Comparison of ENCODE assay signal across 21 cellular contexts in genomic region chr19:11223208-11223607, GRCh38. TPM values are rescaled to one million over a fixed set of nuclear protein-coding genes. Genes with fewer than 3 reads are reported as not detected.
DNase-seq lines count a peak whose midpoint lies in the region; ATAC-seq, FAIRE-seq and TF ChIP-seq lines count a peak whose summit lies in the region.
"Had no signal": no experiment of that assay in that cellular context is flagged by ENCODE, and none has a peak within 500 bp of the region (broad histone marks: within the 10 kb centered on the region; RNA-seq: fewer than 3 reads in every experiment).

No MANE protein-coding gene starts in this region.

- POLR2A ChIA-PET in SK-N-SH (lab: Yijun Ruan, JAX) (interaction anchor here (0.6 kb wide), 1 partner anchor 20 kb away, joined by 3 read pairs; no protein-coding TSS in a partner anchor), Panc1 (lab: Charles Lee) (no interaction called here), HepG2 (lab: Yijun Ruan, JAX) (interaction anchor here (1.2 kb wide), 1 partner anchor 10 kb away, joined by 3 read pairs; no protein-coding TSS in a partner anchor), HEK293T (lab: Yijun Ruan, JAX) (no interaction called here)

- peaks cover 2% of the 10 kb centered on the region; the same call in 1 of the 3 replicates for H3K4me1 Mint-ChIP-seq in GM23338

- FAIRE-seq in HepG2 (lab: Jason Lieb, UNC): no peak
- FAIRE-seq: G401.6, GM12891, GM19239, H1, HTR-8/SVneo had no signal

- H3K27me3 ChIP-seq in SK-N-SH (ENCODE audit: insufficient read depth) (no peaks in the 10 kb centered on the region), Panc1 (ENCODE audit: control insufficient read depth, insufficient read depth, low read length) (no peaks in the 10 kb centered on the region), HepG2 (ENCODE audit: control insufficient read depth in 1 of 2, insufficient read depth in 2 of 2, low read length in 2 of 2) (no peaks in the 10 kb centered on the region), GM23338 (ENCODE audit: insufficient read depth) (no peaks in the 10 kb centered on the region)
- H3K27me3 ChIP-seq: BLaER1 treated with 17β-estradiol and CSF1 and Interleukin-3, amounts not matched to agents 10 nM and 100 nM had no signal

- in situ Hi-C loops in Panc1 (cut with HindIII; ENCODE audit: low pct_unique_long_range_greater_than_20kb, low sequenced_read_pairs) (no loop called here), HepG2 (cut with HindIII; ENCODE audit: extremely low pct_ligation_motif_present, low pct_unique_long_range_greater_than_20kb) (no loop called here)

- H3K27ac ChIP-seq in SK-N-SH (ENCODE audit: low read depth in 2 of 2, low read length in 1 of 2) (no peak overlapping the region), Panc1 (ENCODE audit: low read length) (no peak overlapping the region), HepG2 (ENCODE audit: extremely low read length, insufficient read depth, low read length) (no peak overlapping the region), GM23338 (ENCODE audit: low read depth) (no peak overlapping the region)
- H3K27ac ChIP-seq: BLaER1 treated with 17β-estradiol and CSF1 and Interleukin-3, amounts not matched to agents 10 nM and 100 nM had no signal

- no peak for TF ChIP-seq EP300 in SK-N-SH (IDR thresholded peaks at IDR 0.05; ENCODE audit: borderline replicate concordance in 1 of 2, low read depth in 1 of 2, low read length in 1 of 2)
- TF ChIP-seq EP300 in HepG2 (IDR thresholded peaks at IDR 0.05; ENCODE audit: low read depth in 2 of 2, low read length in 2 of 2): no peak
- TF ChIP-seq EP300 in HepG2 (CRISPR knock-in tag; IDR thresholded peaks at IDR 0.05; ENCODE audit: borderline replicate concordance): no peak

- 96% methylated on average over 3 of the region's 3 CpGs for WGBS in SK-N-SH (ENCODE audit: low lambda C conversion rate)
- 93% methylated on average over 3 of the region's 3 CpGs for whole genome bisulfite sequencing in HepG2 (ENCODE audit: low lambda C conversion rate)

- H3K27ac Mint-ChIP-seq in GM23338: no peak overlapping the region
- H3K27ac Mint-ChIP-seq: CD4-positive, CD25-positive, alpha-beta regulatory T cell had no signal

- no peak overlapping the region for H2AFZ ChIP-seq in SK-N-SH (ENCODE audit: low read depth)
- H2AFZ ChIP-seq in HepG2 (ENCODE audit: low read length): no peak overlapping the region
- H2AFZ ChIP-seq in GM23338: no peak overlapping the region

- H3K4me3 ChIP-seq in SK-N-SH (ENCODE audit: low read depth in 2 of 2, low read length in 1 of 2) (no peak overlapping the region), Panc1 (ENCODE audit: low read depth in 2 of 2, low read length in 2 of 2) (no peak overlapping the region), HepG2 (replicated peaks in 1 of 3; ENCODE audit: insufficient read depth in 1 of 3, low read depth in 2 of 3, low read length in 3 of 3) (no peak overlapping the region), GM23338 (no peak overlapping the region)
- H3K4me3 ChIP-seq: BLaER1 treated with 17β-estradiol and CSF1 and Interleukin-3, amounts not matched to agents 10 nM and 100 nM; HAP-1 had no signal

- DNase-seq in SK-N-SH (no peak), Panc1 (ENCODE audit: low read depth, low spot score) (no peak), HepG2 (ENCODE audit: low spot score) (no peak), HEK293T (ENCODE audit: extremely low spot score) (no peak), GM23338 (ENCODE audit: low spot score) (no peak), HCEC 1CT (no peak)
- DNase-seq: ACHN; Calu3; CD4-positive, CD25-positive, alpha-beta regulatory T cell; DMS153; DMS79 treated with DMSO at 0.1 percent for 48 hours; EL had no signal

- no peak for TF ChIP-seq POLR2A in HepG2 (IDR thresholded peaks at IDR 0.05; ENCODE audit: insufficient read depth in 1 of 2, low read depth in 2 of 2, low read length in 2 of 2)

- peaks cover 48% of the 10 kb centered on the region for H3K36me3 Mint-ChIP-seq in GM23338 (ENCODE audit: low read depth)

- CTCF ChIA-PET in SK-N-SH (lab: Yijun Ruan, JAX): interaction anchor here (0.7 to 1.2 kb wide), 3 partner anchors 19 to 97 kb away, joined by 3 to 4 read pairs (median 3); no protein-coding TSS in a partner anchor
- CTCF ChIA-PET in Panc1 (lab: Charles Lee): interaction anchor here (0.7 kb wide), 1 partner anchor 487 kb away, joined by 3 read pairs; no protein-coding TSS in a partner anchor
- CTCF ChIA-PET in HepG2 (lab: Yijun Ruan, JAX; ENCODE audit: low intra/inter-chr PET ratio, low total read pairs): no interaction called here
- CTCF ChIA-PET in HEK293T (lab: Yijun Ruan, JAX): no interaction called here

- H3K9ac ChIP-seq in SK-N-SH (no peak overlapping the region), HepG2 (ENCODE audit: insufficient read depth, low read depth, low read length) (no peak overlapping the region)
- H3K9ac ChIP-seq: BLaER1 treated with 17β-estradiol and CSF1 and Interleukin-3, amounts not matched to agents 10 nM and 100 nM had no signal

- H3K27me3 Mint-ChIP-seq in GM23338 (ENCODE audit: insufficient read depth, low read depth, poor library complexity): peaks cover 9% of the 10 kb centered on the region
- H3K27me3 Mint-ChIP-seq: CD4-positive, CD25-positive, alpha-beta regulatory T cell had no signal

- H3F3A ChIP-seq in SK-N-SH (replicated peaks; ENCODE audit: insufficient read depth) (peaks cover 3% of the 10 kb centered on the region), GM23338 (replicated peaks; ENCODE audit: low read depth) (peaks cover 7% of the 10 kb centered on the region)

- ATAC-seq in SK-N-SH treated with all-trans-retinoic acid at 6 μM for 48 hours (no peak), Panc1 (peak; percentile 44; the same call in 1 of the 2 replicates), HepG2 (no peak), GM23338 (no peak)

- H3K4me2 ChIP-seq in SK-N-SH (no peak overlapping the region), HepG2 (ENCODE audit: low read depth, low read length) (no peak overlapping the region), GM23338 (no peak overlapping the region)
- H3K4me2 ChIP-seq: BLaER1 treated with 17β-estradiol and CSF1 and Interleukin-3, amounts not matched to agents 10 nM and 100 nM had no signal

- BruUV-seq in Panc1 (replicated peaks; lab: Mats Ljungman, UMichigan): no TSS peak
- BruUV-seq in HepG2 (replicated peaks; lab: Mats Ljungman, UMichigan): no TSS peak

- H3K9me2 ChIP-seq in SK-N-SH (no peaks in the 10 kb centered on the region), GM23338 (ENCODE audit: insufficient read depth) (no peaks in the 10 kb centered on the region)

- intact Hi-C loops in Panc1 (cut with micrococcal nuclease; ENCODE audit: unreplicated experiment) (no loop called here), HepG2 (cut with micrococcal nuclease; ENCODE audit: unreplicated experiment) (no loop called here)

- H4K20me1 ChIP-seq in SK-N-SH (ENCODE audit: insufficient read depth) (no peaks in the 10 kb centered on the region), HepG2 (ENCODE audit: insufficient read depth, low read length) (no peaks in the 10 kb centered on the region), GM23338 (replicated peaks; ENCODE audit: insufficient read depth) (no peaks in the 10 kb centered on the region; the same call in 1 of the 2 replicates)
- H4K20me1 ChIP-seq: BLaER1 treated with 17β-estradiol and CSF1 and Interleukin-3, amounts not matched to agents 10 nM and 100 nM had no signal

- TF ChIP-seq CTCF in SK-N-SH (IDR thresholded peaks at IDR 0.05) (no peak), Panc1 (IDR thresholded peaks at IDR 0.05) (no peak), HepG2 (CRISPR knock-in tag; IDR thresholded peaks at IDR 0.05) (no peak), GM23338 (conservative IDR thresholded peaks at IDR 0.05; ENCODE audit: low read depth in 2 of 2) (no peak)

- TF ChIP-seq RAD21 in SK-N-SH (IDR thresholded peaks at IDR 0.05; ENCODE audit: low read length) (no peak), HepG2 (CRISPR knock-in tag; IDR thresholded peaks at IDR 0.05) (no peak)

- H3K36me3 ChIP-seq in SK-N-SH (replicated peaks in 1 of 2; ENCODE audit: control insufficient read depth in 1 of 2, insufficient read depth in 2 of 2, low read length in 1 of 2) (peaks cover 5 to 25% of the 10 kb centered on the region in 2 experiments), Panc1 (ENCODE audit: control insufficient read depth, insufficient read depth, low read length) (no peaks in the 10 kb centered on the region), HepG2 (replicated peaks in 1 of 2; ENCODE audit: control insufficient read depth in 1 of 2, insufficient read depth in 2 of 2, low read length in 2 of 2) (peaks cover 7 to 24% of the 10 kb centered on the region in 2 experiments; a peak in 4 of 5 replicates), GM23338 (ENCODE audit: insufficient read depth) (peaks cover 10% of the 10 kb centered on the region)

- H3K9me3 ChIP-seq in SK-N-SH: no peaks in the 10 kb centered on the region; the same call in 1 of the 2 replicates
- H3K9me3 ChIP-seq in Panc1 (ENCODE audit: control insufficient read depth, insufficient read depth, low read depth, low read length): peaks cover 5% of the 10 kb centered on the region; the same call in 1 of the 2 replicates
- no peaks in the 10 kb centered on the region for H3K9me3 ChIP-seq in HepG2 (ENCODE audit: low read length)

- no peaks in the 10 kb centered on the region for H3K4me1 ChIP-seq in SK-N-SH (ENCODE audit: control insufficient read depth in 1 of 2, insufficient read depth in 2 of 2, low read depth in 1 of 2, low read length in 1 of 2)
- no peaks in the 10 kb centered on the region for H3K4me1 ChIP-seq in Panc1 (ENCODE audit: control insufficient read depth, insufficient read depth, low read length)
- H3K4me1 ChIP-seq in HepG2 (ENCODE audit: insufficient read depth, low read length): no peaks in the 10 kb centered on the region
- H3K4me1 ChIP-seq in GM23338 (ENCODE audit: insufficient read depth): 0 out of 2 replicates have a peak, but pooled peaks cover 3% of the 10 kb centered on the region
- H3K4me1 ChIP-seq: HAP-1 had no signal

- peaks cover 8% of the 10 kb centered on the region; the same call in 2 of the 3 replicates for H3K9me3 Mint-ChIP-seq in GM23338

- H3K79me2 ChIP-seq in SK-N-SH (ENCODE audit: insufficient read depth): no peaks in the 10 kb centered on the region
- no peaks in the 10 kb centered on the region for H3K79me2 ChIP-seq in HepG2 (ENCODE audit: insufficient read depth, low read length)
- no peaks in the 10 kb centered on the region for H3K79me2 ChIP-seq in GM23338 (replicated peaks; ENCODE audit: insufficient read depth)

- H3K4me3 Mint-ChIP-seq in GM23338: no peak overlapping the region
- H3K4me3 Mint-ChIP-seq: CD4-positive, CD25-positive, alpha-beta regulatory T cell had no signal

RNA-seq across cellular contexts. Expression of gene ANGPTL8, which starts 16.2 kb away (rescaled TPM):
- 0.21 TPM in 1 of 2 replicates, not detected in the other for polyA plus RNA-seq in SK-N-SH (2012; rRNA removed)
- polyA plus RNA-seq in SK-N-SH (2012; cell fraction: cytosol; rRNA removed): 0.08 and 0.25 TPM in 2 replicates
- polyA plus RNA-seq in SK-N-SH (2012; cell fraction: nucleus; rRNA removed): 0.41 and 0.66 TPM in 2 replicates
- total RNA-seq in Panc1 (2021; ENCODE audit: unreplicated experiment): not detected
- polyA plus RNA-seq in Panc1 (2012; ENCODE audit: insufficient read length): 0.64 TPM
- 9.8 and 27.3 TPM in 2 replicates for total RNA-seq in HepG2 (2016; rRNA removed; fragmentation: Illumina TruSeq; extraction: Trizol)
- total RNA-seq in HepG2 (2016; cell fraction: cytosol; rRNA removed; fragmentation: Illumina TruSeq; extraction: Trizol; ENCODE audit: low read depth): 8.5 and 9.2 TPM in 2 replicates
- total RNA-seq in HepG2 (2016; cell fraction: insoluble cytoplasmic fraction; rRNA removed; fragmentation: Illumina TruSeq; extraction: Trizol): 10.0 and 28.0 TPM in 2 replicates
- 4.7 and 6.0 TPM in 2 replicates for total RNA-seq in HepG2 (2016; cell fraction: membrane; rRNA removed; fragmentation: Illumina TruSeq; extraction: Trizol)
- 17.9 and 23.8 TPM in 2 replicates for total RNA-seq in HepG2 (2016; cell fraction: nucleus; rRNA removed; fragmentation: Illumina TruSeq; extraction: Trizol)
- 243 and 436 TPM in 2 replicates for polyA plus RNA-seq in HepG2 (2011; rRNA removed)
- 348 and 360 TPM in 2 replicates for polyA plus RNA-seq in HepG2 (2011; cell fraction: cytosol; rRNA removed)
- 144 and 221 TPM in 2 replicates for polyA plus RNA-seq in HepG2 (2011; cell fraction: nucleus; rRNA removed)
- polyA plus RNA-seq in HepG2 (2012): 51.8 and 140 TPM in 2 replicates
- polyA plus RNA-seq in HepG2 (2016; cell fraction: cytosol; fragmentation: Illumina TruSeq; extraction: Trizol; ENCODE audit: low read depth): 5.4 and 8.8 TPM in 2 replicates
- polyA plus RNA-seq in HepG2 (2016; cell fraction: insoluble cytoplasmic fraction; fragmentation: Illumina TruSeq; extraction: Trizol; ENCODE audit: low read depth): 8.3 and 9.3 TPM in 2 replicates
- 5.7 and 6.0 TPM in 2 replicates for polyA plus RNA-seq in HepG2 (2016; cell fraction: membrane; fragmentation: Illumina TruSeq; extraction: Trizol; ENCODE audit: low read depth)
- polyA plus RNA-seq in HepG2 (2016; cell fraction: nucleus; fragmentation: Illumina TruSeq; extraction: Trizol; ENCODE audit: insufficient read depth, low read depth): 33.3 and 34.8 TPM in 2 replicates
- 46.9 TPM in 1 of 2 replicates, not detected in the other for polyA minus RNA-seq in HepG2 (2011; rRNA and poly(A)+ RNA removed; ENCODE audit: low replicate concordance)
- polyA minus RNA-seq in HepG2 (2011; cell fraction: cytosol; rRNA and poly(A)+ RNA removed): 34.2 and 44.2 TPM in 2 replicates
- polyA minus RNA-seq in HepG2 (2011; cell fraction: nucleus; rRNA and poly(A)+ RNA removed): 16.1 and 21.8 TPM in 2 replicates
- total RNA-seq in GM23338 (2014; rRNA removed; shearing (Covaris generic)): not detected in 2 replicates
- polyA plus RNA-seq in GM23338 (2016; fragmentation: Nextera tagmentation; extraction: Ambion mirVana): 0.42 TPM in 1 of 2 replicates, not detected in the other
- total RNA-seq: A172; Calu3; CD4-positive, CD25-positive, alpha-beta regulatory T cell; H1 had no signal
- polyA plus RNA-seq: CD4-positive, CD25-positive, alpha-beta regulatory T cell; H1 had no signal

RNA-seq across cellular contexts. Expression of gene KANK2, which starts 25.9 kb away (rescaled TPM):
- polyA plus RNA-seq in SK-N-SH (2012; rRNA removed): 63.9 and 92.4 TPM in 2 replicates
- polyA plus RNA-seq in SK-N-SH (2012; cell fraction: cytosol; rRNA removed): 53.5 and 70.6 TPM in 2 replicates
- polyA plus RNA-seq in SK-N-SH (2012; cell fraction: nucleus; rRNA removed): 95.9 and 113 TPM in 2 replicates
- 121 TPM for total RNA-seq in Panc1 (2021; ENCODE audit: unreplicated experiment)
- polyA plus RNA-seq in Panc1 (2012; ENCODE audit: insufficient read length): 199 TPM
- 11.0 and 12.9 TPM in 2 replicates for total RNA-seq in HepG2 (2016; rRNA removed; fragmentation: Illumina TruSeq; extraction: Trizol)
- 1.5 TPM in 2 replicates for total RNA-seq in HepG2 (2016; cell fraction: cytosol; rRNA removed; fragmentation: Illumina TruSeq; extraction: Trizol; ENCODE audit: low read depth)
- 10.8 and 16.5 TPM in 2 replicates for total RNA-seq in HepG2 (2016; cell fraction: insoluble cytoplasmic fraction; rRNA removed; fragmentation: Illumina TruSeq; extraction: Trizol)
- 6.2 TPM in 2 replicates for total RNA-seq in HepG2 (2016; cell fraction: membrane; rRNA removed; fragmentation: Illumina TruSeq; extraction: Trizol)
- total RNA-seq in HepG2 (2016; cell fraction: nucleus; rRNA removed; fragmentation: Illumina TruSeq; extraction: Trizol): 12.8 and 13.5 TPM in 2 replicates
- 5.7 and 6.8 TPM in 2 replicates for polyA plus RNA-seq in HepG2 (2011; rRNA removed)
- polyA plus RNA-seq in HepG2 (2011; cell fraction: cytosol; rRNA removed): 4.3 and 5.1 TPM in 2 replicates
- 21.5 and 24.8 TPM in 2 replicates for polyA plus RNA-seq in HepG2 (2011; cell fraction: nucleus; rRNA removed)
- 7.1 and 11.3 TPM in 2 replicates for polyA plus RNA-seq in HepG2 (2012)
- polyA plus RNA-seq in HepG2 (2016; cell fraction: cytosol; fragmentation: Illumina TruSeq; extraction: Trizol; ENCODE audit: low read depth): 0.79 and 1.2 TPM in 2 replicates
- polyA plus RNA-seq in HepG2 (2016; cell fraction: insoluble cytoplasmic fraction; fragmentation: Illumina TruSeq; extraction: Trizol; ENCODE audit: low read depth): 8.4 and 13.7 TPM in 2 replicates
- 2.9 and 3.9 TPM in 2 replicates for polyA plus RNA-seq in HepG2 (2016; cell fraction: membrane; fragmentation: Illumina TruSeq; extraction: Trizol; ENCODE audit: low read depth)
- 27.2 and 28.0 TPM in 2 replicates for polyA plus RNA-seq in HepG2 (2016; cell fraction: nucleus; fragmentation: Illumina TruSeq; extraction: Trizol; ENCODE audit: insufficient read depth, low read depth)
- 25.5 and 78.0 TPM in 2 replicates for polyA minus RNA-seq in HepG2 (2011; rRNA and poly(A)+ RNA removed; ENCODE audit: low replicate concordance)
- polyA minus RNA-seq in HepG2 (2011; cell fraction: cytosol; rRNA and poly(A)+ RNA removed): 8.5 and 9.8 TPM in 2 replicates
- 5.2 and 9.0 TPM in 2 replicates for polyA minus RNA-seq in HepG2 (2011; cell fraction: nucleus; rRNA and poly(A)+ RNA removed)
- 47.5 and 65.4 TPM in 2 replicates for total RNA-seq in GM23338 (2014; rRNA removed; shearing (Covaris generic))
- polyA plus RNA-seq in GM23338 (2016; fragmentation: Nextera tagmentation; extraction: Ambion mirVana): 14.7 and 15.9 TPM in 2 replicates

RNA-seq across cellular contexts. Expression of gene DOCK6, which starts 39.1 kb away (rescaled TPM):
- polyA plus RNA-seq in SK-N-SH (2012; rRNA removed) (14.0 and 18.3 TPM in 2 replicates), HepG2 (2011; rRNA removed) (38.1 and 46.6 TPM in 2 replicates), GM23338 (2016; fragmentation: Nextera tagmentation; extraction: Ambion mirVana) (28.9 and 34.6 TPM in 2 replicates)
- polyA plus RNA-seq in SK-N-SH (2012; cell fraction: cytosol; rRNA removed): 5.5 and 9.7 TPM in 2 replicates
- 68.6 and 74.5 TPM in 2 replicates for polyA plus RNA-seq in SK-N-SH (2012; cell fraction: nucleus; rRNA removed)
- total RNA-seq in Panc1 (2021; ENCODE audit: unreplicated experiment) (19.4 TPM), HepG2 (2016; rRNA removed; fragmentation: Illumina TruSeq; extraction: Trizol) (4.1 and 5.4 TPM in 2 replicates)
- polyA plus RNA-seq in Panc1 (2012; ENCODE audit: insufficient read length): 22.4 TPM
- total RNA-seq in HepG2 (2016; cell fraction: cytosol; rRNA removed; fragmentation: Illumina TruSeq; extraction: Trizol; ENCODE audit: low read depth): 4.1 and 5.4 TPM in 2 replicates
- total RNA-seq in HepG2 (2016; cell fraction: insoluble cytoplasmic fraction; rRNA removed; fragmentation: Illumina TruSeq; extraction: Trizol): 3.1 and 3.4 TPM in 2 replicates
- total RNA-seq in HepG2 (2016; cell fraction: membrane; rRNA removed; fragmentation: Illumina TruSeq; extraction: Trizol): 3.4 and 4.4 TPM in 2 replicates
- total RNA-seq in HepG2 (2016; cell fraction: nucleus; rRNA removed; fragmentation: Illumina TruSeq; extraction: Trizol): 5.8 and 8.9 TPM in 2 replicates
- 15.5 and 23.3 TPM in 2 replicates for polyA plus RNA-seq in HepG2 (2011; cell fraction: cytosol; rRNA removed)
- polyA plus RNA-seq in HepG2 (2011; cell fraction: nucleus; rRNA removed): 209 and 275 TPM in 2 replicates
- 28.7 and 32.5 TPM in 2 replicates for polyA plus RNA-seq in HepG2 (2012)
- 1.4 and 1.7 TPM in 2 replicates for polyA plus RNA-seq in HepG2 (2016; cell fraction: cytosol; fragmentation: Illumina TruSeq; extraction: Trizol; ENCODE audit: low read depth)
- polyA plus RNA-seq in HepG2 (2016; cell fraction: insoluble cytoplasmic fraction; fragmentation: Illumina TruSeq; extraction: Trizol; ENCODE audit: low read depth): 5.4 and 9.2 TPM in 2 replicates
- 3.5 and 3.9 TPM in 2 replicates for polyA plus RNA-seq in HepG2 (2016; cell fraction: membrane; fragmentation: Illumina TruSeq; extraction: Trizol; ENCODE audit: low read depth)
- 29.0 and 30.8 TPM in 2 replicates for polyA plus RNA-seq in HepG2 (2016; cell fraction: nucleus; fragmentation: Illumina TruSeq; extraction: Trizol; ENCODE audit: insufficient read depth, low read depth)
- 8.5 and 93.0 TPM in 2 replicates for polyA minus RNA-seq in HepG2 (2011; rRNA and poly(A)+ RNA removed; ENCODE audit: low replicate concordance)
- polyA minus RNA-seq in HepG2 (2011; cell fraction: cytosol; rRNA and poly(A)+ RNA removed): 27.5 and 35.8 TPM in 2 replicates
- 45.7 and 50.6 TPM in 2 replicates for polyA minus RNA-seq in HepG2 (2011; cell fraction: nucleus; rRNA and poly(A)+ RNA removed)
- total RNA-seq in GM23338 (2014; rRNA removed; shearing (Covaris generic)): 48.3 and 49.0 TPM in 2 replicates

Comparison
In these comparisons a context has a peak if more than half of its experiments do, and no peak if none do; other contexts are left out.
1. CTCF ChIA-PET loops: an anchor here in SK-N-SH (0.7 to 1.2 kb wide) and Panc1 (0.7 kb wide); none called in HepG2 and HEK293T.
2. POLR2A ChIA-PET loops: an anchor here in SK-N-SH (0.6 kb wide) and HepG2 (1.2 kb wide); none called in Panc1 and HEK293T.